1 cellular context compared by ENCODE assay signal in genomic region chr20:37651932-37652331, GRCh38.
A peak's percentile ranks its signal among the peaks of the same experiment; 100 is the strongest.
TF ChIP-seq lines count a peak whose summit lies in the region.

No MANE protein-coding gene starts in this region.

TF ChIP-seq in HepG2, 621 proteins besides CTCF, POLR2A, EP300 and RAD21 (continued from another document and continues in another):
- TF ChIP-seq PTBP1 (IDR thresholded peaks at IDR 0.05; ENCODE audit: low read depth, low read length, poor library complexity, severe bottlenecking) (no peak), CBX1 (IDR thresholded peaks at IDR 0.05; ENCODE audit: low read depth) (no peak), SP1 (IDR thresholded peaks at IDR 0.05) (no peak), SP1 (CRISPR knock-in tag; IDR thresholded peaks at IDR 0.05) (0 out of 2 replicates have a peak, but pooled peaks have one; percentile 43), GLMP (CRISPR knock-in tag; IDR thresholded peaks at IDR 0.05; ENCODE audit: borderline replicate concordance) (no peak), ZMYM3 (CRISPR knock-in tag; IDR thresholded peaks at IDR 0.05) (no peak; the same call in 1 of the 2 replicates), KDM5A (IDR thresholded peaks at IDR 0.05; ENCODE audit: borderline replicate concordance, low read length) (no peak), RFXANK (CRISPR knock-in tag; IDR thresholded peaks at IDR 0.05) (no peak), RBM39 (IDR thresholded peaks at IDR 0.05; ENCODE audit: low read depth, low read length, poor library complexity, severe bottlenecking) (no peak), ZNF431 (CRISPR knock-in tag; IDR thresholded peaks at IDR 0.05; ENCODE audit: borderline replicate concordance, low read depth) (no peak), ZNF709 (CRISPR knock-in tag; IDR thresholded peaks at IDR 0.05) (no peak), CEBPG (CRISPR knock-in tag; IDR thresholded peaks at IDR 0.05) (no peak), NR2F2 (IDR thresholded peaks at IDR 0.05; ENCODE audit: borderline replicate concordance, low read depth) (no peak), RBM22 (optimal IDR thresholded peaks at IDR 0.05; ENCODE audit: low read length) (no peak), MAFF (IDR thresholded peaks at IDR 0.05; ENCODE audit: low read depth, low read length) (peak; percentile 73), ARNT (IDR thresholded peaks at IDR 0.05) (no peak), ZSCAN25 (CRISPR knock-in tag; IDR thresholded peaks at IDR 0.05) (peak; percentile 46; the same call in 1 of the 2 replicates), HDAC1 (CRISPR knock-in tag; IDR thresholded peaks at IDR 0.05) (no peak), SNRNP70 (IDR thresholded peaks at IDR 0.05; ENCODE audit: low read depth, low read length) (no peak), ZNF337 (CRISPR knock-in tag; IDR thresholded peaks at IDR 0.05; ENCODE audit: borderline replicate concordance, low read depth) (no peak), ZNF274 (CRISPR knock-in tag; IDR thresholded peaks at IDR 0.05) (no peak), ZNF781 (CRISPR knock-in tag; IDR thresholded peaks at IDR 0.05; ENCODE audit: borderline replicate concordance, not compliant biosample characterization) (peak; percentile 67), MIER2 (CRISPR knock-in tag; IDR thresholded peaks at IDR 0.05) (no peak), HOXA3 (CRISPR knock-in tag; IDR thresholded peaks at IDR 0.05) (no peak), FOXK1 (CRISPR knock-in tag; IDR thresholded peaks at IDR 0.05; ENCODE audit: borderline replicate concordance, low read depth) (no peak), ATF7-NPFF (CRISPR knock-in tag; IDR thresholded peaks at IDR 0.05; ENCODE audit: low read depth) (no peak), ZNF251 (CRISPR knock-in tag; IDR thresholded peaks at IDR 0.05) (no peak), RNF2 (conservative IDR thresholded peaks at IDR 0.05; ENCODE audit: low read depth) (no peak), ZNF790 (CRISPR knock-in tag; IDR thresholded peaks at IDR 0.05; ENCODE audit: borderline replicate concordance) (no peak), ZNF674 (CRISPR knock-in tag; IDR thresholded peaks at IDR 0.05; ENCODE audit: low read depth) (no peak), ZNF776 (CRISPR knock-in tag; IDR thresholded peaks at IDR 0.05) (no peak), SALL1 (CRISPR knock-in tag; IDR thresholded peaks at IDR 0.05) (peak; percentile 63; the same call in 1 of the 2 replicates), ELF1 (CRISPR knock-in tag; IDR thresholded peaks at IDR 0.05) (no peak), ZNF747 (CRISPR knock-in tag; IDR thresholded peaks at IDR 0.05; ENCODE audit: borderline replicate concordance) (no peak), ZNF713 (CRISPR knock-in tag; IDR thresholded peaks at IDR 0.05) (no peak), ZNF276 (CRISPR knock-in tag; IDR thresholded peaks at IDR 0.05; ENCODE audit: low read depth) (no peak), SMAD1 (CRISPR knock-in tag; IDR thresholded peaks at IDR 0.05; ENCODE audit: borderline replicate concordance, low read depth) (no peak; the same call in 1 of the 2 replicates), ZNF883 (CRISPR knock-in tag; IDR thresholded peaks at IDR 0.05; ENCODE audit: not compliant biosample characterization) (no peak)
- TF ChIP-seq, protein P1, sequence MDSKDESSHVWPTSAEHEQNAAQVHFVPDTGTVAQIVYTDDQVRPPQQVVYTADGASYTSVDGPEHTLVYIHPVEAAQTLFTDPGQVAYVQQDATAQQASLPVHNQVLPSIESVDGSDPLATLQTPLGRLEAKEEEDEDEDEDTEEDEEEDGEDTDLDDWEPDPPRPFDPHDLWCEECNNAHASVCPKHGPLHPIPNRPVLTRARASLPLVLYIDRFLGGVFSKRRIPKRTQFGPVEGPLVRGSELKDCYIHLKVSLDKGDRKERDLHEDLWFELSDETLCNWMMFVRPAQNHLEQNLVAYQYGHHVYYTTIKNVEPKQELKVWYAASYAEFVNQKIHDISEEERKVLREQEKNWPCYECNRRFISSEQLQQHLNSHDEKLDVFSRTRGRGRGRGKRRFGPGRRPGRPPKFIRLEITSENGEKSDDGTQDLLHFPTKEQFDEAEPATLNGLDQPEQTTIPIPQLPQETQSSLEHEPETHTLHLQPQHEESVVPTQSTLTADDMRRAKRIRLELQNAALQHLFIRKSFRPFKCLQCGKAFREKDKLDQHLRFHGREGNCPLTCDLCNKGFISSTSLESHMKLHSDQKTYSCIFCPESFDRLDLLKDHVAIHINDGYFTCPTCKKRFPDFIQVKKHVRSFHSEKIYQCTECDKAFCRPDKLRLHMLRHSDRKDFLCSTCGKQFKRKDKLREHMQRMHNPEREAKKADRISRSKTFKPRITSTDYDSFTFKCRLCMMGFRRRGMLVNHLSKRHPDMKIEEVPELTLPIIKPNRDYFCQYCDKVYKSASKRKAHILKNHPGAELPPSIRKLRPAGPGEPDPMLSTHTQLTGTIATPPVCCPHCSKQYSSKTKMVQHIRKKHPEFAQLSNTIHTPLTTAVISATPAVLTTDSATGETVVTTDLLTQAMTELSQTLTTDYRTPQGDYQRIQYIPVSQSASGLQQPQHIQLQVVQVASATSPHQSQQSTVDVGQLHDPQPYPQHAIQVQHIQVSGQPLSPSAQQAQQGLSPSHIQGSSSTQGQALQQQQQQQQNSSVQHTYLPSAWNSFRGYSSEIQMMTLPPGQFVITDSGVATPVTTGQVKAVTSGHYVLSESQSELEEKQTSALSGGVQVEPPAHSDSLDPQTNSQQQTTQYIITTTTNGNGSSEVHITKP (CRISPR knock-in tag; IDR thresholded peaks at IDR 0.05; ENCODE audit: low read depth), result no peak
- TF ChIP-seq, protein P2, sequence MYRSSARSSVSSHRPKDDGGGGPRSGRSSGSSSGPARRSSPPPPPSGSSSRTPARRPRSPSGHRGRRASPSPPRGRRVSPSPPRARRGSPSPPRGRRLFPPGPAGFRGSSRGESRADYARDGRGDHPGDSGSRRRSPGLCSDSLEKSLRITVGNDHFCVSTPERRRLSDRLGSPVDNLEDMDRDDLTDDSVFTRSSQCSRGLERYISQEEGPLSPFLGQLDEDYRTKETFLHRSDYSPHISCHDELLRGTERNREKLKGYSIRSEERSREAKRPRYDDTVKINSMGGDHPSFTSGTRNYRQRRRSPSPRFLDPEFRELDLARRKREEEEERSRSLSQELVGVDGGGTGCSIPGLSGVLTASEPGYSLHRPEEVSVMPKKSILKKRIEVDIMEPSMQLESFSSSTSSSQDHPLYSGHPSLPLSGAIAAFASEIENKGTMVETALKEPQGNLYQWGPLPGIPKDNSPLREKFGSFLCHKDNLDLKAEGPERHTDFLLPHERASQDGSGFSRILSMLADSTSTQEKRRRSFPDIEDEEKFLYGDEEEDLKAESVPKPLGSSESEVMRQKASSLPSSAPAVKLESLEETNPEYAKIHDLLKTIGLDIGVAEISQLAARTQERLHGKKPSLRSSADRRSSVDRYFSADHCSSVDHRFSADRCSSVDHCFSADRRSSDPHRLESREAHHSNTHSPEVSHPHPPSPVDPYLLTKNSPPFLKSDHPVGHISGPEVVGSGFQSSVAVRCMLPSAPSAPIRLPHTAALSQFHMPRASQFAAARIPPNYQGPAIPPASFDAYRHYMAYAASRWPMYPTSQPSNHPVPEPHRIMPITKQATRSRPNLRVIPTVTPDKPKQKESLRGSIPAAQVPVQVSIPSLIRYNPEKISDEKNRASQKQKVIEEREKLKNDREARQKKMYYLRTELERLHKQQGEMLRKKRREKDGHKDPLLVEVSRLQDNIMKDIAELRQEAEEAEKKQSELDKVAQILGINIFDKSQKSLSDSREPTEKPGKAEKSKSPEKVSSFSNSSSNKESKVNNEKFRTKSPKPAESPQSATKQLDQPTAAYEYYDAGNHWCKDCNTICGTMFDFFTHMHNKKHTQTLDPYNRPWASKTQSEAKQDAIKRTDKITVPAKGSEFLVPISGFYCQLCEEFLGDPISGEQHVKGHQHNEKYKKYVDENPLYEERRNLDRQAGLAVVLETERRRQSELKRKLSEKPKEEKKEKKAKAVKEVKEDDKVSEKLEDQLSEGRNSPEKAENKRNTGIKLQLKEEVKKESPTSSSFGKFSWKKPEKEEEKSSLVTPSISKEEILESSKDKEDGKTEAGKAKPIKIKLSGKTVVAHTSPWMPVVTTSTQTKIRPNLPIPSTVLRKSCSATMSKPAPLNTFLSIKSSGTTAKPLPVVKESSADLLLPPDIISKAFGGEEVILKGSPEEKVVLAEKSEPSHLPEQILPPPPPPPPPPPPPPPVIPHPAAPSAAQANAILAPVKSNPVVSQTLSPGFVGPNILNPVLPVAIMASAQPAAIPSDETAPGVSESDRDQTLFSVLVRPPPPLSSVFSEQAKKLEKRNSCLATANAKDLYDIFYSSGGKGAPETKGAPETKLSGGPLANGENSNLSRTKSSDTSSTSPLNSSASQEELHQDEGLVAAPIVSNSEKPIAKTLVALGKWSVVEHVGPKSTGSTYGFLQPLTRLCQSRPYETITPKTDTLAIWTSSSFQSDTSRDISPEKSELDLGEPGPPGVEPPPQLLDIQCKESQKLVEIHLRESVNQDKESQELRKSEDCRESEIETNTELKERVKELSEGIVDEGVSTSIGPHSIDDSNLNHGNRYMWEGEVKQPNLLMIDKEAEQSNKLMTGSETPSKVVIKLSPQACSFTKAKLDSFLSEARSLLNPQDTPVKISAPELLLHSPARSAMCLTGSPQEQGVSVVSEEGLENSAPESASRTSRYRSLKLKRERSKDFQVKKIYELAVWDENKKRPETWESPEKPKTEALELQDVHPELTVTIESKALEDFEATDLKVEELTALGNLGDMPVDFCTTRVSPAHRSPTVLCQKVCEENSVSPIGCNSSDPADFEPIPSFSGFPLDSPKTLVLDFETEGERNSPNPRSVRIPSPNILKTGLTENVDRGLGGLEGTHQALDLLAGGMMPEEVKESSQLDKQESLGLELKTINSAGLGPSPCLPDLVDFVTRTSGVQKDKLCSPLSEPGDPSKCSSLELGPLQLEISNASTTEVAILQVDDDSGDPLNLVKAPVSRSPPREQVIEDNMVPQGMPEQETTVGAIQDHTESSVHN (CRISPR knock-in tag; IDR thresholded peaks at IDR 0.05), result no peak
- TF ChIP-seq, protein P3, sequence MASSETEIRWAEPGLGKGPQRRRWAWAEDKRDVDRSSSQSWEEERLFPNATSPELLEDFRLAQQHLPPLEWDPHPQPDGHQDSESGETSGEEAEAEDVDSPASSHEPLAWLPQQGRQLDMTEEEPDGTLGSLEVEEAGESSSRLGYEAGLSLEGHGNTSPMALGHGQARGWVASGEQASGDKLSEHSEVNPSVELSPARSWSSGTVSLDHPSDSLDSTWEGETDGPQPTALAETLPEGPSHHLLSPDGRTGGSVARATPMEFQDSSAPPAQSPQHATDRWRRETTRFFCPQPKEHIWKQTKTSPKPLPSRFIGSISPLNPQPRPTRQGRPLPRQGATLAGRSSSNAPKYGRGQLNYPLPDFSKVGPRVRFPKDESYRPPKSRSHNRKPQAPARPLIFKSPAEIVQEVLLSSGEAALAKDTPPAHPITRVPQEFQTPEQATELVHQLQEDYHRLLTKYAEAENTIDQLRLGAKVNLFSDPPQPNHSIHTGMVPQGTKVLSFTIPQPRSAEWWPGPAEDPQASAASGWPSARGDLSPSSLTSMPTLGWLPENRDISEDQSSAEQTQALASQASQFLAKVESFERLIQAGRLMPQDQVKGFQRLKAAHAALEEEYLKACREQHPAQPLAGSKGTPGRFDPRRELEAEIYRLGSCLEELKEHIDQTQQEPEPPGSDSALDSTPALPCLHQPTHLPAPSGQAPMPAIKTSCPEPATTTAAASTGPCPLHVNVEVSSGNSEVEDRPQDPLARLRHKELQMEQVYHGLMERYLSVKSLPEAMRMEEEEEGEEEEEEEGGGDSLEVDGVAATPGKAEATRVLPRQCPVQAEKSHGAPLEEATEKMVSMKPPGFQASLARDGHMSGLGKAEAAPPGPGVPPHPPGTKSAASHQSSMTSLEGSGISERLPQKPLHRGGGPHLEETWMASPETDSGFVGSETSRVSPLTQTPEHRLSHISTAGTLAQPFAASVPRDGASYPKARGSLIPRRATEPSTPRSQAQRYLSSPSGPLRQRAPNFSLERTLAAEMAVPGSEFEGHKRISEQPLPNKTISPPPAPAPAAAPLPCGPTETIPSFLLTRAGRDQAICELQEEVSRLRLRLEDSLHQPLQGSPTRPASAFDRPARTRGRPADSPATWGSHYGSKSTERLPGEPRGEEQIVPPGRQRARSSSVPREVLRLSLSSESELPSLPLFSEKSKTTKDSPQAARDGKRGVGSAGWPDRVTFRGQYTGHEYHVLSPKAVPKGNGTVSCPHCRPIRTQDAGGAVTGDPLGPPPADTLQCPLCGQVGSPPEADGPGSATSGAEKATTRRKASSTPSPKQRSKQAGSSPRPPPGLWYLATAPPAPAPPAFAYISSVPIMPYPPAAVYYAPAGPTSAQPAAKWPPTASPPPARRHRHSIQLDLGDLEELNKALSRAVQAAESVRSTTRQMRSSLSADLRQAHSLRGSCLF (CRISPR knock-in tag; IDR thresholded peaks at IDR 0.05; ENCODE audit: borderline replicate concordance), result no peak
